31 cellular contexts compared by ENCODE assay signal in genomic region chr16:76796431-76796830, GRCh38.
"Had no signal": no experiment of that assay in that cellular context is flagged by ENCODE, and none has a peak within 500 bp of the region (broad histone marks: within the 10 kb centered on the region; RNA-seq: fewer than 3 reads in every experiment).

No MANE protein-coding gene starts in this region.

- FAIRE-seq: colon had no signal

- H3K9me3 ChIP-seq: adrenal gland, body of pancreas, esophagus muscularis mucosa, gastrocnemius medialis, heart left ventricle had no signal

- H3K27me3 ChIP-seq: adrenal gland, body of pancreas, esophagus muscularis mucosa, foreskin keratinocyte, gastrocnemius medialis, heart left ventricle had no signal

- ATAC-seq: activated CD4-positive, alpha-beta T cell treated with anti-CD3 and anti-CD28 coated beads for 36 hours; activated CD8-positive, alpha-beta memory T cell treated with anti-CD3 and anti-CD28 coated beads, Interleukin-2, amount 10 ng/mL, durations not matched to agents 7 days and 5 days; activated CD8-positive, alpha-beta T cell treated with anti-CD3 and anti-CD28 coated beads, Interleukin-2, amount 10 ng/mL, durations not matched to agents 7 days and 5 days; activated naive CD8-positive, alpha-beta T cell treated with anti-CD3 and anti-CD28 coated beads, Interleukin-2, amount 50 U/mL, for 24 hours; body of pancreas; effector memory CD8-positive, alpha-beta T cell; foreskin keratinocyte; gastrocnemius medialis; heart left ventricle had no signal

- H3K36me3 ChIP-seq: adrenal gland, esophagus muscularis mucosa, gastrocnemius medialis, heart left ventricle had no signal

- H3K4me1 ChIP-seq: adrenal gland, body of pancreas, esophagus muscularis mucosa, foreskin keratinocyte, gastrocnemius medialis, heart left ventricle had no signal

- DNase-seq: activated CD4-positive, alpha-beta memory T cell treated with anti-CD3 and anti-CD28 coated beads for 36 hours; activated CD4-positive, alpha-beta T cell treated with anti-CD3 and anti-CD28 coated beads for 36 hours; activated CD4-positive, alpha-beta T cell treated with anti-CD3 and anti-CD28 coated beads, Interleukin-2, amount 10 ng/mL, durations not matched to agents 24 days and 14 days; activated CD4-positive, CD25-positive, alpha-beta regulatory T cell; activated CD4-positive, CD25-positive, alpha-beta regulatory T cell treated with anti-CD3 and anti-CD28 coated beads, Interleukin-2, amount 50 U/mL, for 72 hours; activated CD8-positive, alpha-beta memory T cell treated with anti-CD3 and anti-CD28 coated beads, Interleukin-2, amount 10 ng/mL, durations not matched to agents 7 days and 5 days; activated CD8-positive, alpha-beta memory T cell treated with anti-CD3 and anti-CD28 coated beads, Interleukin-2, amount 50 U/mL, for 4 hours; activated CD8-positive, alpha-beta T cell treated with anti-CD3 and anti-CD28 coated beads, Interleukin-2, amount 10 ng/mL, durations not matched to agents 7 days and 5 days; activated effector memory CD4-positive, alpha-beta T cell treated with anti-CD3 and anti-CD28 coated beads, Interleukin-2, amount 50 U/mL, for 16 hours; activated naive CD4-positive, alpha-beta T cell treated with anti-CD3 and anti-CD28 coated beads for 36 hours; activated naive CD8-positive, alpha-beta T cell treated with anti-CD3 and anti-CD28 coated beads for 36 hours; activated naive CD8-positive, alpha-beta T cell treated with anti-CD3 and anti-CD28 coated beads, Interleukin-2, amount 50 U/mL, for 24 hours; activated T-cell treated with anti-CD3 and anti-CD28 coated beads, Interleukin-2, amount 50 U/mL, for 1 hour; activated T-cell treated with anti-CD3 and anti-CD28 coated beads, Interleukin-2, amount 50 U/mL, for 48 hours; adrenal gland; amygdala; aorta; body of pancreas; caudate nucleus; cortex of kidney; dermis blood vessel endothelial cell; effector CD4-positive, alpha-beta T cell; effector memory CD8-positive, alpha-beta T cell; erythroblast; foreskin keratinocyte; gastrocnemius medialis; glutamatergic neuron; heart left ventricle; T-helper 2 cell had no signal

- H3K27ac ChIP-seq: adrenal gland, body of pancreas, esophagus muscularis mucosa, foreskin keratinocyte, gastrocnemius medialis, heart left ventricle had no signal

- H3K4me3 ChIP-seq: adrenal gland, body of pancreas, esophagus muscularis mucosa, gastrocnemius medialis, heart left ventricle had no signal
